22 cellular contexts compared by ENCODE assay signal in genomic region chr6:167474725-167475124, GRCh38.
DNase-seq lines count a peak whose midpoint lies in the region; ATAC-seq and TF ChIP-seq lines count a peak whose summit lies in the region.
"Had no signal": no experiment of that assay in that cellular context is flagged by ENCODE, and none has a peak within 500 bp of the region (broad histone marks: within the 10 kb centered on the region; RNA-seq: fewer than 3 reads in every experiment).

No MANE protein-coding gene starts in this region.

- H4K8ac ChIP-seq in neuronal stem cell (ENCODE audit: low read depth, low read length), result no peak overlapping the region

- no peak overlapping the region for H3K23ac ChIP-seq in neuronal stem cell (ENCODE audit: low read depth, low read length, poor library complexity)

- H3K27me3 ChIP-seq in Panc1 (ENCODE audit: control insufficient read depth, insufficient read depth, low read length) (no peaks in the 10 kb centered on the region; the same call in 1 of the 2 replicates), neuronal stem cell (ENCODE audit: control insufficient read depth in 3 of 3, insufficient read depth in 3 of 3, low read depth in 1 of 3, low read length in 3 of 3) (no peaks in the 10 kb centered on the region), testis (no peaks in the 10 kb centered on the region), neural progenitor cell (no peaks in the 10 kb centered on the region)
- H3K27me3 ChIP-seq: BLaER1 had no signal

- in situ Hi-C loops in Panc1 (cut with HindIII; ENCODE audit: low pct_unique_long_range_greater_than_20kb, low sequenced_read_pairs), result no loop called here
- in situ Hi-C loops in ACHN (cut with HindIII; ENCODE audit: low pct_ligation_motif_present, low pct_unique_long_range_greater_than_20kb, low sequenced_read_pairs), result no loop called here

- peak overlapping the region; percentile 78 for H3K18ac ChIP-seq in neuronal stem cell (ENCODE audit: low read length)

- H3K27me3 Mint-ChIP-seq in activated T-helper 17 cell treated with anti-CD3 and anti-CD28 coated beads, Interleukin-2, amount 50 U/mL, for 72 hours, result peaks cover 8% of the 10 kb centered on the region
- peaks cover 7% of the 10 kb centered on the region for H3K27me3 Mint-ChIP-seq in neural progenitor cell (ENCODE audit: insufficient read depth, low read depth)

- peak overlapping the region; percentile 94 for H2AK5ac ChIP-seq in neuronal stem cell (ENCODE audit: low read depth, low read length)

- no peaks in the 10 kb centered on the region for H3K9me3 ChIP-seq in Panc1 (ENCODE audit: control insufficient read depth, insufficient read depth, low read depth, low read length)
- peaks cover 0 to 2% of the 10 kb centered on the region in 2 donors for H3K9me3 ChIP-seq in neuronal stem cell (replicated peaks in 1 of 2; ENCODE audit: control insufficient read depth in 2 of 2, insufficient read depth in 1 of 2, low read depth in 1 of 2, low read length in 2 of 2)
- H3K9me3 ChIP-seq in testis, result no peaks in the 10 kb centered on the region
- H3K9me3 ChIP-seq in neural progenitor cell (ENCODE audit: low read depth), result no peaks in the 10 kb centered on the region
- H3K9me3 ChIP-seq: BLaER1, HAP-1 had no signal

- POLR2A ChIA-PET in Panc1 (lab: Charles Lee), result no interaction called here

- H2BK15ac ChIP-seq in neuronal stem cell (ENCODE audit: low read length), result peak overlapping the region; percentile 91

- H3K4me2 ChIP-seq in neuronal stem cell (ENCODE audit: insufficient read depth, low read length, poor library complexity, severe bottlenecking), result no peak overlapping the region
- no peak overlapping the region for H3K4me2 ChIP-seq in neural progenitor cell
- H3K4me2 ChIP-seq: BLaER1 had no signal

- H3K27ac ChIP-seq in Panc1 (ENCODE audit: low read length) (no peak overlapping the region), neuronal stem cell (replicated peaks; ENCODE audit: low read length) (no peak overlapping the region), testis (no peak overlapping the region), neural progenitor cell (no peak overlapping the region)
- H3K27ac ChIP-seq: BLaER1 had no signal

- peak overlapping the region; percentile 6 for H3K14ac ChIP-seq in neuronal stem cell (ENCODE audit: low read length)

- no peak for TF ChIP-seq CTCF in Panc1 (IDR thresholded peaks at IDR 0.05)
- peak; percentile 11 for TF ChIP-seq CTCF in fibroblast of pulmonary artery (IDR thresholded peaks at IDR 0.05; ENCODE audit: low read length, missing control alignments)
- no peak for TF ChIP-seq CTCF in testis (IDR thresholded peaks at IDR 0.05)
- no peak for TF ChIP-seq CTCF in neural progenitor cell (IDR thresholded peaks at IDR 0.05)

- no peak overlapping the region for H3K4me3 Mint-ChIP-seq in activated T-helper 17 cell treated with anti-CD3 and anti-CD28 coated beads, Interleukin-2, amount 50 U/mL, for 72 hours
- H3K4me3 Mint-ChIP-seq in neural progenitor cell, result no peak overlapping the region
- H3K4me3 Mint-ChIP-seq: CD4-positive, alpha-beta T cell had no signal

- peak overlapping the region; percentile 30 for H2BK5ac ChIP-seq in neuronal stem cell (ENCODE audit: low read length)

- H3F3A ChIP-seq in neural progenitor cell (ENCODE audit: low read depth), result no peaks in the 10 kb centered on the region

- H3K36me3 ChIP-seq in Panc1 (ENCODE audit: control insufficient read depth, insufficient read depth, low read length) (no peaks in the 10 kb centered on the region), neuronal stem cell (replicated peaks in 1 of 2; ENCODE audit: control insufficient read depth in 2 of 2, insufficient read depth in 2 of 2, low read length in 2 of 2) (no peaks in the 10 kb centered on the region), testis (ENCODE audit: low read depth, missing control alignments) (no peaks in the 10 kb centered on the region), neural progenitor cell (no peaks in the 10 kb centered on the region)
- H3K36me3 ChIP-seq: BLaER1, HAP-1 had no signal

- TF ChIP-seq POLR2A in testis (IDR thresholded peaks at IDR 0.05), result no peak

- no CpG with 5 or more reads among the region's 3 CpGs for WGBS in neuronal stem cell (ENCODE audit: extremely low coverage in 2 of 2, insufficient read length in 2 of 2, insufficient replicate concordance in 1 of 2), 2 donors
- 91% methylated on average over 2 to 3 of the region's 3 CpGs for whole genome bisulfite sequencing in testis, 2 donors

- H3K4ac ChIP-seq in neuronal stem cell (ENCODE audit: low read length), result peak overlapping the region; percentile 55

- peak overlapping the region; percentile 56 for H2BK120ac ChIP-seq in neuronal stem cell (ENCODE audit: low read depth, low read length)

- no TSS peak for BruUV-seq in Panc1 (replicated peaks; lab: Mats Ljungman, UMichigan)

- no peaks in the 10 kb centered on the region for H4K20me1 ChIP-seq in neural progenitor cell (ENCODE audit: low read depth)
- H4K20me1 ChIP-seq: BLaER1 had no signal

- no peaks in the 10 kb centered on the region for H3K4me1 ChIP-seq in Panc1 (ENCODE audit: control insufficient read depth, insufficient read depth, low read length)
- peaks cover 19 to 22% of the 10 kb centered on the region in 2 donors for H3K4me1 ChIP-seq in neuronal stem cell (ENCODE audit: control insufficient read depth in 2 of 2, insufficient read depth in 1 of 2, low read depth in 1 of 2, low read length in 2 of 2)
- H3K4me1 ChIP-seq in testis, result peaks cover 9% of the 10 kb centered on the region
- H3K4me1 ChIP-seq in neural progenitor cell, result peaks cover 20% of the 10 kb centered on the region

- no peak overlapping the region for H2AFZ ChIP-seq in neuronal stem cell (ENCODE audit: low read length)
- H2AFZ ChIP-seq in neural progenitor cell (replicated peaks), result no peak overlapping the region

- H2BK12ac ChIP-seq in neuronal stem cell (ENCODE audit: low read length), result no peak overlapping the region

- DNase-seq in Panc1 (ENCODE audit: low read depth, low spot score) (no peak), fibroblast of pulmonary artery (ENCODE audit: low read depth) (peak; percentile 29), neuronal stem cell (ENCODE audit: low spot score) (no peak), testis (no peak), neural progenitor cell (ENCODE audit: low spot score) (no peak), ACHN (no peak)
- DNase-seq: CD4-positive, alpha-beta T cell; COR-L47; DMS 273 treated with DMSO at 0.1 percent for 48 hours; DMS79 treated with DMSO at 0.1 percent for 48 hours; MV-4-11; NCI-H1417 treated with DMSO at 0.1 percent for 48 hours; NCI-H187 treated with DMSO at 0.1 percent for 48 hours; NCI-H2107; NCI-H446 treated with DMSO at 0.1 percent for 48 hours; NCI-H526 treated with DMSO at 0.1 percent for 48 hours; OCI-M1 had no signal

- H3K4me1 Mint-ChIP-seq in activated T-helper 17 cell treated with anti-CD3 and anti-CD28 coated beads, Interleukin-2, amount 50 U/mL, for 72 hours, result no peaks in the 10 kb centered on the region
- peaks cover 39% of the 10 kb centered on the region for H3K4me1 Mint-ChIP-seq in neural progenitor cell

- ATAC-seq in Panc1, result peak; percentile 46; the same call in 1 of the 2 replicates
- peak; percentile 11 for ATAC-seq in activated T-helper 17 cell treated with anti-CD3 and anti-CD28 coated beads, Interleukin-2, amount 50 U/mL, for 72 hours (replicated peaks)
- ATAC-seq: Right ventricle myocardium inferior had no signal

- H3K27ac Mint-ChIP-seq in activated T-helper 17 cell treated with anti-CD3 and anti-CD28 coated beads, Interleukin-2, amount 50 U/mL, for 72 hours, result no peak overlapping the region
- no peak overlapping the region for H3K27ac Mint-ChIP-seq in neural progenitor cell
- H3K27ac Mint-ChIP-seq: CD4-positive, alpha-beta T cell; IgD-negative memory B cell had no signal

- H4K91ac ChIP-seq in neuronal stem cell (ENCODE audit: low read depth, low read length, poor library complexity), result no peak overlapping the region

- intact Hi-C loops in Panc1 (cut with micrococcal nuclease; ENCODE audit: unreplicated experiment) (no loop called here), testis (cut with DNase I; ENCODE audit: low total_unique reads) (no loop called here)

- H3K4me3 ChIP-seq in Panc1 (ENCODE audit: low read depth in 2 of 2, low read length in 2 of 2), result no peak overlapping the region
- H3K4me3 ChIP-seq in fibroblast of pulmonary artery (replicated peaks; ENCODE audit: low read depth, low read length), result no peak overlapping the region
- no peak overlapping the region for H3K4me3 ChIP-seq in neuronal stem cell (ENCODE audit: low read length in 2 of 2)
- H3K4me3 ChIP-seq in testis, result no peak overlapping the region
- H3K4me3 ChIP-seq in neural progenitor cell, result no peak overlapping the region
- H3K4me3 ChIP-seq: BLaER1, HAP-1 had no signal

- CTCF ChIA-PET in Panc1 (lab: Charles Lee), result no interaction called here

- H3K36me3 Mint-ChIP-seq in activated T-helper 17 cell treated with anti-CD3 and anti-CD28 coated beads, Interleukin-2, amount 50 U/mL, for 72 hours (ENCODE audit: low read depth), result no peaks in the 10 kb centered on the region
- H3K36me3 Mint-ChIP-seq in neural progenitor cell, result peaks cover 3% of the 10 kb centered on the region

- no peaks in the 10 kb centered on the region for H3K79me2 ChIP-seq in neural progenitor cell (ENCODE audit: low read depth)

- H3K9ac ChIP-seq in neuronal stem cell (ENCODE audit: low read depth, low read length, poor library complexity) (peak overlapping the region; percentile 5), neural progenitor cell (no peak overlapping the region)
- H3K9ac ChIP-seq: BLaER1 had no signal

- no peaks in the 10 kb centered on the region for H3K79me1 ChIP-seq in neuronal stem cell (ENCODE audit: low read depth, low read length)

- H3K9me3 Mint-ChIP-seq in activated T-helper 17 cell treated with anti-CD3 and anti-CD28 coated beads, Interleukin-2, amount 50 U/mL, for 72 hours, result no peaks in the 10 kb centered on the region
- H3K9me3 Mint-ChIP-seq in neural progenitor cell, result peaks cover 2% of the 10 kb centered on the region
- H3K9me3 Mint-ChIP-seq: CD4-positive, alpha-beta T cell; IgD-negative memory B cell had no signal
